In the genomic region with DNA sequence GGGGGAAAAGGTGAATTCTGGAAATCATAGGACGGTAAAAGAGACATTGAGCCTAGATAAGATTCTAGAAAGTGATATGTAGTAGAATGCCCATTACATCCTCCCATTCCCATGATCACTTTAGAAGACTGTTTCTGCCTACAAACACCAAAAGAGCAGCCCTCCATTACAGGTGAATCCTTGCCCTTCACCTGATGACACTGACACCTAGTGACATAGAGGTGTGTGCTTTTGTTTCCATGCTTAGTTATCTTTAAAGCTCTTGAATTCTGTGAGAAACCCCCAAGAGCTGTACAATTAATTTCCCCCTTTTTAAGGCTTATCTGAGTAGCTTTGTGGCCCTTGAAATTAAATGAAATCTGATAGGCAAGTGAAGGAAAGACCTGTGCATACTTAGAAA, we compare ENCODE assay signal across 24 cellular contexts.
"Had no signal": no experiment of that assay in that cellular context is flagged by ENCODE, and none has a peak within 500 bp of the region (broad histone marks: within the 10 kb centered on the region; RNA-seq: fewer than 3 reads in every experiment).

No MANE protein-coding gene starts in this region.

- ATAC-seq: activated T-helper 17 cell treated with anti-CD3 and anti-CD28 coated beads, Interleukin-2, amount 50 U/mL, for 72 hours; Right ventricle myocardium inferior; T-cell had no signal

- H3K4me3 ChIP-seq: cardiac muscle cell, SK-N-MC had no signal

- DNase-seq: activated CD4-positive, alpha-beta memory T cell treated with anti-CD3 and anti-CD28 coated beads for 36 hours; activated CD4-positive, alpha-beta T cell treated with anti-CD3 and anti-CD28 coated beads, Interleukin-2, amount 10 ng/mL, durations not matched to agents 7 days and 5 days; activated CD4-positive, CD25-positive, alpha-beta regulatory T cell; activated gamma-delta T cell; activated naive CD4-positive, alpha-beta T cell treated with anti-CD3 and anti-CD28 coated beads, Interleukin-2, amount 10 ng/mL, durations not matched to agents 7 days and 5 days; activated naive CD8-positive, alpha-beta T cell treated with anti-CD3 and anti-CD28 coated beads for 36 hours; activated T-cell treated with anti-CD3 and anti-CD28 coated beads for 4 hours; activated T-cell treated with anti-CD3 and anti-CD28 coated beads, Interleukin-2, amount 50 U/mL, for 48 hours; brain microvascular endothelial cell; MM.1S; NCI-H1105; NCI-H1436; NCI-H187 treated with DMSO at 0.1 percent for 48 hours; NCI-H2081 treated with DMSO at 0.1 percent for 48 hours; NCI-H345; NCI-H510A; NCI-H69; T-cell; T-helper 2 cell; T1000 had no signal

- H3K27ac ChIP-seq: brain microvascular endothelial cell, cardiac muscle cell, SK-N-MC had no signal

- H3K27me3 ChIP-seq: brain microvascular endothelial cell had no signal

- H3K36me3 ChIP-seq: brain microvascular endothelial cell, cardiac muscle cell had no signal
